Comparison of ENCODE assay signal across 9 cellular contexts in the genomic region with DNA sequence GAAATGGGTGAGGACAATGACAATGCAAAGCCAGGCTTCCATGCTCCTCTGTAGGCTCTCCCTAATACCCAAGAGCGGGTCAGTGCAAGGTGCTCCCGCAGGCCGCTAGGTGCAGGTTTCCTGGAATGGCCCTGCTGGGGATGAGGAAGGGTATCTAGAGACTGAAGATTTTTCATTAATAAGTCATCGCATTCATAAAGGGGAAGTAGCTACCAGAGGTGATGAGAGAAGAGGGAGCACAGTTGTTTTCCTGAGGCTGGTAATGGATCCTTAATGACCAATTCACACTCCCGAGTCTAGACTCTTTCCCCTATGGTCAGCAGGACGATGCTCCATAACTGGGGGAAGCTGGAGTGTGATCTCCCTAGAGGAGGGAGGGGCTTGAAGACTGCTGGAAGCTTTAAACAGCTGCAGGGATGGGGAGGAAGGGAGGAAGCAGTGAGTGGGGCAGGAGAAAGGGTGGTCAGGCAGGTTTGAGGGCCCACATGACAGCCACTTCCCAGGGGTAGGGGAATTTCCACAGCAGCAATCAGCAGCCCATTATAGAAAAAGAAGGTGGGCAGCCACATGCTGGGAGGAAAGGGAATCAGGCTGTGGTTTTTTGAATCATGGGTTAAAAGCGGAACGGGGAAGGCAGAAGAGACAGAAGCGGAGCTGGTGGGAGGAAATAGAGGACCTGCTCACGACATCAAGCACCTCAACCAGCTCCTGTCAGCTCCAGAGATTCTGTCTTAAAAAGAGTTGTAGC. TPM values are rescaled to one million over a fixed set of nuclear protein-coding genes. Genes with fewer than 3 reads are reported as not detected.
DNase-seq lines count a peak whose midpoint lies in the region; ATAC-seq and TF ChIP-seq lines count a peak whose summit lies in the region.
"Had no signal": no experiment of that assay in that cellular context is flagged by ENCODE, and none has a peak within 500 bp of the region (broad histone marks: within the 10 kb centered on the region; RNA-seq: fewer than 3 reads in every experiment).

No MANE protein-coding gene starts in this region.

- H3K27me3 Mint-ChIP-seq in T-helper 2 cell treated with Interferon-gamma antibody and Interleukin-4, amounts not matched to agents 5 μg/mL and 100 μg/mL, for 36 hours (ENCODE audit: low read depth): peaks cover 4% of the 10 kb centered on the region
- H3K27me3 Mint-ChIP-seq in naive thymus-derived CD4-positive, alpha-beta T cell: peaks cover 0 to 5% (median 0%) of the 10 kb centered on the region in 5 donors

- no peaks in the 10 kb centered on the region for H3K27me3 ChIP-seq in naive thymus-derived CD4-positive, alpha-beta T cell (ENCODE audit: control insufficient read depth in 2 of 2, insufficient read depth in 2 of 2, low read length in 2 of 2)
- H3K27me3 ChIP-seq in foreskin keratinocyte (no peaks in the 10 kb centered on the region), MG63 (no peaks in the 10 kb centered on the region)

- ATAC-seq in HG02610 (IDR thresholded peaks at IDR 0.05; ENCODE audit: unreplicated experiment) (peak; percentile 84), foreskin keratinocyte (no peak)
- ATAC-seq in naive thymus-derived CD4-positive, alpha-beta T cell: peak; percentile 60

- H3K27ac Mint-ChIP-seq in T-helper 2 cell treated with Interferon-gamma antibody and Interleukin-4, amounts not matched to agents 5 μg/mL and 100 μg/mL, for 36 hours: peak overlapping the region; percentile 70
- peak overlapping the region; percentile 85 to 94 (median 92) for H3K27ac Mint-ChIP-seq in naive thymus-derived CD4-positive, alpha-beta T cell

- POLR2A ChIA-PET in naive thymus-derived CD4-positive, alpha-beta T cell (lab: Charles Lee): interaction anchor here (2.8 kb wide), 1 partner anchor 11 kb away, joined by 10 read pairs; a partner anchor contains a TSS

- no peaks in the 10 kb centered on the region for H3K36me3 ChIP-seq in naive thymus-derived CD4-positive, alpha-beta T cell (ENCODE audit: control insufficient read depth in 2 of 3, insufficient read depth in 3 of 3, low read length in 3 of 3)
- H3K36me3 ChIP-seq in MG63: no peaks in the 10 kb centered on the region

- H3K36me3 Mint-ChIP-seq in T-helper 2 cell treated with Interferon-gamma antibody and Interleukin-4, amounts not matched to agents 5 μg/mL and 100 μg/mL, for 36 hours (ENCODE audit: low read depth): no peaks in the 10 kb centered on the region
- H3K36me3 Mint-ChIP-seq in naive thymus-derived CD4-positive, alpha-beta T cell: no peaks in the 10 kb centered on the region

- peak; percentile 69 for DNase-seq in GM12865 (ENCODE audit: low read depth)
- DNase-seq in T-helper 2 cell treated with Interferon-gamma antibody and Interleukin-4, amounts not matched to agents 5 μg/mL and 100 μg/mL, for 36 hours (ENCODE audit: low spot score): peak; percentile 13
- DNase-seq in naive thymus-derived CD4-positive, alpha-beta T cell: peak in 5 of 9 donors; percentile 7 to 22 (median 20)
- DNase-seq in DMS79 treated with DMSO at 0.1 percent for 48 hours (lab: John Stamatoyannopoulos, UW): no peak
- DNase-seq in NCI-H2107 treated with DMSO at 0.1 percent for 48 hours (lab: John Stamatoyannopoulos, UW; ENCODE audit: unreplicated experiment): no peak
- no peak for DNase-seq in foreskin keratinocyte
- no peak for DNase-seq in MG63
- DNase-seq: IMR-90 had no signal

- peak overlapping the region; percentile 63 for H3K27ac ChIP-seq in naive thymus-derived CD4-positive, alpha-beta T cell (ENCODE audit: low read depth, low read length)
- H3K27ac ChIP-seq in foreskin keratinocyte: no peak overlapping the region

- H3K4me1 ChIP-seq in naive thymus-derived CD4-positive, alpha-beta T cell (ENCODE audit: control insufficient read depth in 2 of 2, insufficient read depth in 2 of 2, low read length in 2 of 2): no peaks in the 10 kb centered on the region
- no peaks in the 10 kb centered on the region for H3K4me1 ChIP-seq in foreskin keratinocyte

- intact Hi-C loops in naive thymus-derived CD4-positive, alpha-beta T cell (cut with micrococcal nuclease): loop anchor here in 1 of 2 donors (1.0 kb wide), 1 partner anchor 10 kb away; a partner anchor contains a TSS

- H3K4me3 ChIP-seq in GM12865 (ENCODE audit: low read depth, low read length) (peak overlapping the region; percentile 49), MG63 (no peak overlapping the region)
- H3K4me3 ChIP-seq in naive thymus-derived CD4-positive, alpha-beta T cell (ENCODE audit: low read length): peak overlapping the region; percentile 45

- CTCF ChIA-PET in naive thymus-derived CD4-positive, alpha-beta T cell (lab: Charles Lee): interaction anchor here (0.6 kb wide), 1 partner anchor 114 kb away, joined by 3 read pairs; no protein-coding TSS in a partner anchor

- TF ChIP-seq CTCF in GM12865 (IDR thresholded peaks at IDR 0.05; ENCODE audit: insufficient read depth, low read depth, low read length, missing control alignments) (no peak), foreskin keratinocyte (conservative IDR thresholded peaks at IDR 0.05) (no peak)

- peaks cover 9% of the 10 kb centered on the region for H3K4me1 Mint-ChIP-seq in T-helper 2 cell treated with Interferon-gamma antibody and Interleukin-4, amounts not matched to agents 5 μg/mL and 100 μg/mL, for 36 hours (ENCODE audit: low read depth)
- peaks cover 9 to 19% (median 11%) of the 10 kb centered on the region in 7 donors for H3K4me1 Mint-ChIP-seq in naive thymus-derived CD4-positive, alpha-beta T cell

- peak overlapping the region; percentile 78 for H3K4me3 Mint-ChIP-seq in T-helper 2 cell treated with Interferon-gamma antibody and Interleukin-4, amounts not matched to agents 5 μg/mL and 100 μg/mL, for 36 hours
- peak overlapping the region; percentile 83 to 90 (median 88) for H3K4me3 Mint-ChIP-seq in naive thymus-derived CD4-positive, alpha-beta T cell

- H3K9me3 Mint-ChIP-seq in T-helper 2 cell treated with Interferon-gamma antibody and Interleukin-4, amounts not matched to agents 5 μg/mL and 100 μg/mL, for 36 hours: no peaks in the 10 kb centered on the region
- no peaks in the 10 kb centered on the region for H3K9me3 Mint-ChIP-seq in naive thymus-derived CD4-positive, alpha-beta T cell

- H3K9me3 ChIP-seq in naive thymus-derived CD4-positive, alpha-beta T cell (ENCODE audit: control insufficient read depth in 2 of 3, low read length in 3 of 3): no peaks in the 10 kb centered on the region
- no peaks in the 10 kb centered on the region for H3K9me3 ChIP-seq in MG63

RNA-seq across cellular contexts. Expression of a gene that starts 10.2 kb away (rescaled TPM):
- 10 to 100 TPM; 72.0 to 98.6 (median 82.5) TPM for total RNA-seq in naive thymus-derived CD4-positive, alpha-beta T cell
- polyA plus RNA-seq in naive thymus-derived CD4-positive, alpha-beta T cell: 100 to 1,000 TPM; 183 to 195 TPM
- 64.2 and 72.0 TPM in 2 replicates for total RNA-seq in foreskin keratinocyte
- 61.3 and 68.6 TPM in 2 replicates for polyA plus RNA-seq in foreskin keratinocyte
- 132 and 174 TPM in 2 replicates for total RNA-seq in MG63 (2014; rRNA removed; shearing (Covaris generic); ENCODE audit: low replicate concordance)

RNA-seq across cellular contexts. Expression of a gene that starts 52.7 kb away (rescaled TPM):
- not detected for total RNA-seq in naive thymus-derived CD4-positive, alpha-beta T cell
- polyA plus RNA-seq in naive thymus-derived CD4-positive, alpha-beta T cell: not detected
- not detected in 2 replicates for total RNA-seq in foreskin keratinocyte
- not detected in 2 replicates for polyA plus RNA-seq in foreskin keratinocyte
- not detected in 2 replicates for total RNA-seq in MG63 (2014; rRNA removed; shearing (Covaris generic); ENCODE audit: low replicate concordance)
- total RNA-seq: IMR-90 had no signal
- polyA plus RNA-seq: IMR-90 had no signal

Comparison
In these comparisons a context has a peak if more than half of its experiments do, and no peak if none do; other contexts are left out.
1. DNase-seq: peak in GM12865 (single experiment), T-helper 2 cell treated with Interferon-gamma antibody and Interleukin-4, amounts not matched to agents 5 μg/mL and 100 μg/mL, for 36 hours (single experiment) and naive thymus-derived CD4-positive, alpha-beta T cell (5 of 9); none in DMS79 treated with DMSO at 0.1 percent for 48 hours (single experiment), NCI-H2107 treated with DMSO at 0.1 percent for 48 hours (single experiment), foreskin keratinocyte (0 of 2) and MG63 (single experiment).